In the genomic region with DNA sequence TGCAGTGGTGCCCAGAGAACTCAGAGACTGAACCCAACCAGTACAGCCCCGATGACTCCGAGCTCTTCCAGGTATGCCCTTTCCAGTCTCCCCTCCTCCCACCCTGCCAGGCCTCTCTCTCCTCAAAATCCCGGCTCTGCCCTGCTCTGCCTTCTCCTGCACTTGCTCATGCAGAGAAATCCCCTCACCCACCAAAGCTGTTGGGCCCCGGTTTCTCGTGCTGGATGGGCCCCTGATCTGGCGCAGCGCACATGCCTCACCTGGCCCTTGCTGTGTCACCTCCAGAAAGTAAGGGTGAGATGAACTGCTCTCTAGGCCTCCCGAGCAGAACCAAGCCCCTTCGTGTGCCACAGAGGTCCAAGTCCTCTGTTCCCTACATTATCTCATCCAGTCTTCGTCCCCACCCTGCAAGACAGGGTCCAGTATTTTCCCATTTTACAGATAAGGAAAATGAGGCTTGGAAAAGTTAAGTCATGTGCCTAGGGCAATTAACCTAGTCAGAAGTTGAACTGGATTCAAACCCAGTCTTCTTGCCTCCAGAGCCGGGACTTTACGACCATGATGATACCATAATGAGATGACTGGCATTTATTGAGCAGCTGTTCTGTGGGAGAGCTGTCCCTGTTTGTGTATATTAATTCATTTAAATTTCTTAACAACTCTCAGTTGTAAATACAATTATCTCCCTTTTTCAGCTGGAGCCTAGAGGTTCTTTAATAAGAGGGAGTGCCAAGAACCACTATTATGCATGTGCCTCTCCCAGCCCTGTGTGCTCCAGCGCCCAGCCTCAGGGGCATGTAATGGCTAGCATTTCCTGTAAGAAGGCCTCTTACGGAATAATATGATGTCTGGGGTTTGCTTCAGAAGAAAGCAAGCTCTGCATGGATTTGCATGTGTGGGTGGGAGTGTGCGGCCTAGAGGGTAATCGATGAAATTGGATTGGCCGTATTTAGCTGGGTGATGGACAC, we compare ENCODE assay signal across 32 cellular contexts.
DNase-seq lines count a peak whose midpoint lies in the region; ATAC-seq and TF ChIP-seq lines count a peak whose summit lies in the region.
"Had no signal": no experiment of that assay in that cellular context is flagged by ENCODE, and none has a peak within 500 bp of the region (broad histone marks: within the 10 kb centered on the region; RNA-seq: fewer than 3 reads in every experiment).

No MANE protein-coding gene starts in this region.

- H3K4me1 Mint-ChIP-seq in CD8-positive, alpha-beta T cell (ENCODE audit: low read depth): no peaks in the 10 kb centered on the region
- H3K4me1 Mint-ChIP-seq: activated B cell treated with CpG ODN at 0.5 μM for 24 hours had no signal

- no peak for TF ChIP-seq POLR2A in sigmoid colon (IDR thresholded peaks at IDR 0.05)

- intact Hi-C loops in sigmoid colon (cut with DNase I): no loop called here
- intact Hi-C loops in CD8-positive, alpha-beta T cell (cut with DNase I, micrococcal nuclease): no loop called here

- no peak overlapping the region for H3K27ac Mint-ChIP-seq in CD8-positive, alpha-beta T cell
- H3K27ac Mint-ChIP-seq: activated B cell treated with CpG ODN at 0.5 μM for 24 hours; activated naive CD4-positive, alpha-beta T cell treated with anti-CD3 and anti-CD28 coated beads for 36 hours; activated T-cell treated with anti-CD3 and anti-CD28 coated beads, Interleukin-2, amount 50 U/mL, for 72 hours; stimulated activated naive B cell treated with anti-CD40 and anti-IgM and Interleukin-4, amounts not matched to agents 10 μg/mL and 1 μg/mL and 100 μg/mL, for 72 hours had no signal

- POLR2A ChIA-PET in CD8-positive, alpha-beta T cell (lab: Charles Lee): no interaction called here

- peaks cover 19% of the 10 kb centered on the region for H3K36me3 Mint-ChIP-seq in CD8-positive, alpha-beta T cell
- H3K36me3 Mint-ChIP-seq: natural killer cell treated with Interleukin-12 subunit alpha and Interleukin-12 subunit beta and Interleukin-15 and Interleukin-18, amount 100 ng/mL, for 72 hours had no signal

- WGBS in sigmoid colon, 2 donors: 81 to 93% methylated on average over 17 of the region's 17 CpGs

- TF ChIP-seq CTCF in fibroblast of villous mesenchyme (IDR thresholded peaks at IDR 0.05; ENCODE audit: insufficient read depth, low read depth, low read length) (no peak), sigmoid colon (IDR thresholded peaks at IDR 0.05) (no peak)
- TF ChIP-seq CTCF in CD8-positive, alpha-beta T cell (IDR thresholded peaks at IDR 0.05): no peak

- H3K4me1 ChIP-seq in sigmoid colon: peaks cover 0 to 42% (median 39%) of the 10 kb centered on the region in 4 donors
- H3K4me1 ChIP-seq in CD8-positive, alpha-beta T cell (ENCODE audit: insufficient read depth, low read length): no peaks in the 10 kb centered on the region
- H3K4me1 ChIP-seq: breast epithelium, colonic mucosa, lower lobe of right lung had no signal

- peak overlapping the region in 3 of 4 donors; percentile 7 to 95 (median 15) for H3K27ac ChIP-seq in sigmoid colon
- H3K27ac ChIP-seq in CD8-positive, alpha-beta T cell (ENCODE audit: low read depth, low read length): no peak overlapping the region
- H3K27ac ChIP-seq: 22Rv1, breast epithelium, colonic mucosa, lower lobe of right lung, testis had no signal

- no peaks in the 10 kb centered on the region for H3K9me3 Mint-ChIP-seq in CD8-positive, alpha-beta T cell
- H3K9me3 Mint-ChIP-seq: activated B cell treated with CpG ODN at 0.5 μM for 24 hours; activated naive CD4-positive, alpha-beta T cell treated with anti-CD3 and anti-CD28 coated beads for 36 hours; activated T-cell treated with anti-CD3 and anti-CD28 coated beads, Interleukin-2, amount 50 U/mL, for 72 hours; natural killer cell treated with Interleukin-12 subunit alpha and Interleukin-12 subunit beta and Interleukin-15 and Interleukin-18, amount 100 ng/mL, for 72 hours; stimulated activated naive B cell treated with anti-CD40 and anti-IgM and Interleukin-4, amounts not matched to agents 10 μg/mL and 1 μg/mL and 100 μg/mL, for 72 hours had no signal

- H3K4me3 ChIP-seq in fibroblast of villous mesenchyme (ENCODE audit: low read depth, low read length): no peak overlapping the region
- H3K4me3 ChIP-seq in sigmoid colon: no peak overlapping the region
- no peak overlapping the region for H3K4me3 ChIP-seq in CD8-positive, alpha-beta T cell (ENCODE audit: low read depth, low read length)
- H3K4me3 ChIP-seq: breast epithelium, colonic mucosa, esophagus muscularis mucosa, gastroesophageal sphincter, lower lobe of right lung, testis had no signal

- no peaks in the 10 kb centered on the region for H3K9me3 ChIP-seq in sigmoid colon
- no peaks in the 10 kb centered on the region for H3K9me3 ChIP-seq in CD8-positive, alpha-beta T cell (ENCODE audit: low read length)
- H3K9me3 ChIP-seq: breast epithelium, colonic mucosa, esophagus muscularis mucosa, gastroesophageal sphincter, lower lobe of right lung, testis had no signal

- TF ChIP-seq EP300 in sigmoid colon (IDR thresholded peaks at IDR 0.05): no peak

- CTCF ChIA-PET in CD8-positive, alpha-beta T cell (lab: Charles Lee): interaction anchor here (0.9 to 17.3 kb wide), 4 partner anchors 8 to 180 kb away, joined by 3 to 368 read pairs (median 23); no protein-coding TSS in a partner anchor

- no peaks in the 10 kb centered on the region for H3K27me3 Mint-ChIP-seq in CD8-positive, alpha-beta T cell (ENCODE audit: low read depth)
- H3K27me3 Mint-ChIP-seq: activated B cell treated with CpG ODN at 0.5 μM for 24 hours; natural killer cell treated with Interleukin-12 subunit alpha and Interleukin-12 subunit beta and Interleukin-15 and Interleukin-18, amount 100 ng/mL, for 72 hours; stimulated activated naive B cell treated with anti-CD40 and anti-IgM and Interleukin-4, amounts not matched to agents 10 μg/mL and 1 μg/mL and 100 μg/mL, for 72 hours had no signal

- no peak for ATAC-seq in CD8-positive, alpha-beta T cell
- ATAC-seq: activated T-cell treated with anti-CD3 and anti-CD28 coated beads, Interleukin-2, amount 50 U/mL, for 72 hours; gastroesophageal sphincter; lower lobe of right lung; natural killer cell treated with Interleukin-12 subunit alpha and Interleukin-12 subunit beta and Interleukin-15 and Interleukin-18, amount 100 ng/mL, for 72 hours; PC-3; stimulated activated naive B cell treated with anti-CD40 and anti-IgM and Interleukin-4, amounts not matched to agents 10 μg/mL and 1 μg/mL and 100 μg/mL, for 72 hours had no signal

- H3K4me3 Mint-ChIP-seq in CD8-positive, alpha-beta T cell: no peak overlapping the region
- H3K4me3 Mint-ChIP-seq: activated B cell treated with CpG ODN at 0.5 μM for 24 hours; activated naive CD4-positive, alpha-beta T cell treated with anti-CD3 and anti-CD28 coated beads for 36 hours; activated T-cell treated with anti-CD3 and anti-CD28 coated beads, Interleukin-2, amount 50 U/mL, for 72 hours; natural killer cell treated with Interleukin-12 subunit alpha and Interleukin-12 subunit beta and Interleukin-15 and Interleukin-18, amount 100 ng/mL, for 72 hours; stimulated activated naive B cell treated with anti-CD40 and anti-IgM and Interleukin-4, amounts not matched to agents 10 μg/mL and 1 μg/mL and 100 μg/mL, for 72 hours had no signal

- H3K36me3 ChIP-seq in sigmoid colon: peaks cover 0 to 11% (median 3%) of the 10 kb centered on the region in 4 donors
- H3K36me3 ChIP-seq in CD8-positive, alpha-beta T cell (ENCODE audit: insufficient read depth, low read length): no peaks in the 10 kb centered on the region
- H3K36me3 ChIP-seq: breast epithelium, colonic mucosa, lower lobe of right lung had no signal

- no peaks in the 10 kb centered on the region for H3K27me3 ChIP-seq in sigmoid colon
- H3K27me3 ChIP-seq in CD8-positive, alpha-beta T cell (ENCODE audit: insufficient read depth, low read length): no peaks in the 10 kb centered on the region
- H3K27me3 ChIP-seq: breast epithelium, colonic mucosa, esophagus muscularis mucosa, gastroesophageal sphincter, testis had no signal

- peak; percentile 17 for DNase-seq in DMS 273 (lab: John Stamatoyannopoulos, UW; ENCODE audit: unreplicated experiment)
- no peak for DNase-seq in DMS 273 treated with DMSO at 0.1 percent for 48 hours (lab: John Stamatoyannopoulos, UW)
- DNase-seq in NCI-H69 (lab: John Stamatoyannopoulos, UW): peak; percentile 27
- DNase-seq in fibroblast of villous mesenchyme (ENCODE audit: low read depth): peak; percentile 21
- DNase-seq in sigmoid colon: no peak
- DNase-seq in CD8-positive, alpha-beta T cell: no peak
- DNase-seq in OCI-M2 (lab: John Stamatoyannopoulos, UW; ENCODE audit: unreplicated experiment): no peak
- no peak for DNase-seq in NCI-H345 treated with DMSO at 0.1 percent for 48 hours (lab: John Stamatoyannopoulos, UW; ENCODE audit: unreplicated experiment)
- DNase-seq: activated B cell treated with CpG ODN at 0.5 μM for 24 hours; activated CD4-positive, alpha-beta T cell treated with anti-CD3 and anti-CD28 coated beads, Interleukin-2, amount 50 U/mL, for 1 hour; activated naive CD4-positive, alpha-beta T cell treated with anti-CD3 and anti-CD28 coated beads for 36 hours; activated T-cell treated with anti-CD3 and anti-CD28 coated beads, Interleukin-2, amount 50 U/mL, for 72 hours; amniotic stem cell; colonic mucosa; effector memory CD4-positive, alpha-beta T cell; GOT3; IMR-90; lower lobe of right lung; NCI-H2171 treated with DMSO at 0.1 percent for 48 hours; NCI-H524; PC-3; retina; SHP77; stimulated activated CD4-positive, alpha-beta T cell treated with anti-CD3 and anti-CD28 coated beads, Interleukin-15, amount 100 ng/mL, for 24 hours; stimulated activated naive B cell treated with anti-CD40 and anti-IgM and Interleukin-4, amounts not matched to agents 10 μg/mL and 1 μg/mL and 100 μg/mL, for 72 hours; T-helper 9 cell; testis had no signal

Comparison
In these comparisons a context has a peak if more than half of its experiments do, and no peak if none do; other contexts are left out.
1. DNase-seq: peak in DMS 273 (single experiment), NCI-H69 (single experiment) and fibroblast of villous mesenchyme (single experiment); none in DMS 273 treated with DMSO at 0.1 percent for 48 hours (single experiment), sigmoid colon (single experiment), CD8-positive, alpha-beta T cell (0 of 7), OCI-M2 (single experiment) and NCI-H345 treated with DMSO at 0.1 percent for 48 hours (single experiment).